In genomic region chr20:46501961-46502360, GRCh38 we compare ENCODE assay signal across 1 cellular context.
TF ChIP-seq lines count a peak whose summit lies in the region.

No MANE protein-coding gene starts in this region.

TF ChIP-seq in GM23338, 12 proteins besides CTCF, POLR2A, EP300 and RAD21 (continued from another document):
- TF ChIP-seq ZNF462 (CRISPR knock-in tag; IDR thresholded peaks at IDR 0.05): no peak
- no peak for TF ChIP-seq EZH2 (IDR thresholded peaks at IDR 0.05; ENCODE audit: low read depth, unreplicated experiment)
